In genomic region chr10:82757397-82757796, GRCh38 we compare ENCODE assay signal across 29 cellular contexts.
"Had no signal": no experiment of that assay in that cellular context is flagged by ENCODE, and none has a peak within 500 bp of the region (broad histone marks: within the 10 kb centered on the region; RNA-seq: fewer than 3 reads in every experiment).

No MANE protein-coding gene starts in this region.

- DNase-seq: dermis blood vessel endothelial cell; effector memory CD4-positive, alpha-beta T cell; foreskin keratinocyte; heart left ventricle; left cardiac atrium; left lung; mesendoderm; midbrain; naive thymus-derived CD4-positive, alpha-beta T cell; right lobe of liver; stimulated activated CD4-positive, alpha-beta T cell treated with anti-CD3 and anti-CD28 coated beads, Interleukin-12 subunit alpha, Interleukin-12 subunit beta, amount 100 ng/mL, for 4 hours; stimulated activated CD4-positive, alpha-beta T cell treated with anti-CD3 and anti-CD28 coated beads, Interleukin-1b, Interleukin-23, amount 100 ng/mL, for 48 hours; stimulated activated CD4-positive, alpha-beta T cell treated with anti-CD3 and anti-CD28 coated beads, Interleukin-4, amount 100 ng/mL, for 1 hour; stimulated activated CD8-positive, alpha-beta memory T cell treated with anti-CD3 and anti-CD28 coated beads, Interleukin-4, amount 100 ng/mL, for 48 hours; stimulated activated naive CD4-positive, alpha-beta T cell; stimulated activated naive CD8-positive, alpha-beta T cell treated with anti-CD3 and anti-CD28 coated beads, Interleukin-15, amount 100 ng/mL, for 72 hours; transverse colon; upper lobe of right lung; uterus had no signal

- H3K36me3 ChIP-seq: esophagus muscularis mucosa, gastroesophageal sphincter, heart left ventricle, left lung, neutrophil, right lobe of liver, suprapubic skin, transverse colon, upper lobe of right lung, uterus had no signal

- H3K9ac ChIP-seq: parathyroid adenoma had no signal

- H3K9me3 ChIP-seq: esophagus muscularis mucosa, gastroesophageal sphincter, heart left ventricle, left lung, neutrophil, right lobe of liver, suprapubic skin, transverse colon, upper lobe of right lung, uterus had no signal

- H3K27me3 ChIP-seq: esophagus muscularis mucosa, foreskin keratinocyte, gastroesophageal sphincter, heart left ventricle, hepatocyte, left lung, neutrophil, right lobe of liver, suprapubic skin, transverse colon, upper lobe of right lung, uterus had no signal

- FAIRE-seq: endothelial cell of umbilical vein, islet of Langerhans had no signal

- ATAC-seq: foreskin keratinocyte; gastroesophageal sphincter; heart left ventricle; left cardiac atrium; left lung; naive thymus-derived CD4-positive, alpha-beta T cell; right lobe of liver; stimulated activated naive CD8-positive, alpha-beta T cell treated with anti-CD3 and anti-CD28 coated beads, Interleukin-15, amount 100 ng/mL, for 72 hours; upper lobe of right lung had no signal

- H3K79me2 ChIP-seq: hepatocyte, parathyroid adenoma had no signal

- H3K4me2 ChIP-seq: hepatocyte, smooth muscle cell had no signal

- H3K4me3 ChIP-seq: coronary artery, esophagus muscularis mucosa, gastroesophageal sphincter, heart left ventricle, hepatocyte, left lung, right lobe of liver, smooth muscle cell, suprapubic skin, transverse colon, upper lobe of right lung, uterus had no signal

- H3K27ac ChIP-seq: coronary artery, esophagus muscularis mucosa, foreskin keratinocyte, gastroesophageal sphincter, heart left ventricle, hepatocyte, left lung, neutrophil, parathyroid adenoma, right lobe of liver, suprapubic skin, transverse colon, upper lobe of right lung, uterus had no signal

- H2AFZ ChIP-seq: hepatocyte, parathyroid adenoma had no signal

- H3K4me1 ChIP-seq: esophagus muscularis mucosa, foreskin keratinocyte, gastroesophageal sphincter, heart left ventricle, left lung, parathyroid adenoma, right lobe of liver, suprapubic skin, transverse colon, upper lobe of right lung, uterus had no signal
